Comparison of ENCODE assay signal across 8 cellular contexts in the genomic region with DNA sequence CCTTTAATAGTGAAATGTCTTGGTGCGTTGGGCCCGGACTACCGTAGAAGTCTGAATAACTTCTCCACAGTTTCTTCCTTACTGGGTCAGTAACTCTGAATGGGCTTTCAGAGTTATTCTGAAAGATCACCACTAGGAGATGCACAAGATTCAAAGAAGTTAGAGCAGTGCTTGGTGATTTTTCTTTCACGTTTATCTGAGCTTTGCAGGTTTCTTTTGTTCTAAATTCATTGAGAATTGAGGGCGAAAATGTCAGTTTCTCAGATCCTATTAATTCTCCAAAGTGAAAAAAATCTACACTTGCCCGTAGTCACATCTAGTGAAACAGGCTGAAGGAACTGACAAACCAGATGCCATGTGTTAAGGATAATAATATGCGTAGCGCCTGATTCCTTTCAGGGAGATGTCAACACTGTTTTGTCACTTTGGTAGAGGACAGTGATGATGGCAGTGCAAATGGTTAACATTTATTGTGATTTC.
DNase-seq lines count a peak whose midpoint lies in the region; ATAC-seq, FAIRE-seq and TF ChIP-seq lines count a peak whose summit lies in the region.

No MANE protein-coding gene starts in this region.

- H3K4me3 Mint-ChIP-seq in mesothelial cell of epicardium = no peak overlapping the region

- peaks cover 2% of the 10 kb centered on the region for H3K9me3 Mint-ChIP-seq in mesothelial cell of epicardium

- POLR2A ChIA-PET in RWPE1 (lab: Yijun Ruan, JAX; ENCODE audit: low non-redundant PET) = interaction anchor here (0.7 kb wide), 1 partner anchor 440 kb away, joined by 5 read pairs; no protein-coding TSS in a partner anchor

- FAIRE-seq in endometrium (lab: Jason Lieb, UNC) = peak; percentile 39

- no peak overlapping the region for H3K4me3 ChIP-seq in GM12875 (ENCODE audit: low read depth, low read length)

- H3K27me3 Mint-ChIP-seq in mesothelial cell of epicardium (ENCODE audit: low read depth) = peaks cover 11% of the 10 kb centered on the region

- peak; percentile 84 for TF ChIP-seq CTCF in GM12875 (IDR thresholded peaks at IDR 0.05; ENCODE audit: borderline replicate concordance, insufficient read depth, low read depth, low read length)
- TF ChIP-seq CTCF in RWPE1 (conservative IDR thresholded peaks at IDR 0.05; ENCODE audit: low read depth) = peak; percentile 86
- TF ChIP-seq CTCF in mesothelial cell of epicardium (IDR thresholded peaks at IDR 0.05; ENCODE audit: unreplicated experiment) = peak; percentile 88

- H3K36me3 Mint-ChIP-seq in mesothelial cell of epicardium = no peaks in the 10 kb centered on the region

- CTCF ChIA-PET in RWPE1 (lab: Yijun Ruan, JAX) = interaction anchor here (0.5 to 4.4 kb wide), 24 partner anchors 9 to 713 kb away, joined by 3 to 68 read pairs (median 4); no protein-coding TSS in a partner anchor

- ATAC-seq in GM19467 (IDR thresholded peaks at IDR 0.05; ENCODE audit: unreplicated experiment) (no peak), GM21526 (IDR thresholded peaks at IDR 0.05; ENCODE audit: low FRiP score, unreplicated experiment) (no peak)

- no peak overlapping the region for H3K27ac ChIP-seq in RWPE1

- H3K27ac Mint-ChIP-seq in mesothelial cell of epicardium = peak overlapping the region; percentile 36

- peaks cover 25% of the 10 kb centered on the region for H3K4me1 Mint-ChIP-seq in mesothelial cell of epicardium

- DNase-seq in AG08396 (ENCODE audit: low spot score) (peak; percentile 59), M059J (ENCODE audit: low read depth) (peak; percentile 73), RWPE1 (ENCODE audit: low spot score) (peak; percentile 63), mesothelial cell of epicardium (ENCODE audit: low spot score in 2 of 2, unreplicated experiment in 2 of 2) (no peak)

Comparison
In these comparisons a context has a peak if more than half of its experiments do, and no peak if none do; other contexts are left out.
1. DNase-seq: peak in AG08396 (single experiment), M059J (single experiment) and RWPE1 (single experiment); none in mesothelial cell of epicardium (0 of 2).
2. Peak in every context shown above with its lines, with median percentiles within 50 percentile points of each other: CTCF ChIP-seq.